ENCODE assay signal across 16 cellular contexts in genomic region chr10:28284126-28284525, GRCh38. TPM values are rescaled to one million over a fixed set of nuclear protein-coding genes. Genes with fewer than 3 reads are reported as not detected.
DNase-seq lines count a peak whose midpoint lies in the region; ATAC-seq and TF ChIP-seq lines count a peak whose summit lies in the region.
"Had no signal": no experiment of that assay in that cellular context is flagged by ENCODE, and none has a peak within 500 bp of the region (broad histone marks: within the 10 kb centered on the region; RNA-seq: fewer than 3 reads in every experiment).

No MANE protein-coding gene starts in this region.

- no peak overlapping the region for H2BK12ac ChIP-seq in trophoblast cell (ENCODE audit: low read length)

- no peak overlapping the region for H2AFZ ChIP-seq in trophoblast cell (ENCODE audit: insufficient read depth, low read length, poor library complexity)

- ATAC-seq in esophagus mucosa (peak; percentile 96), GM18511 (IDR thresholded peaks at IDR 0.05; ENCODE audit: unreplicated experiment) (no peak), HG03439 (IDR thresholded peaks at IDR 0.05; ENCODE audit: unreplicated experiment) (no peak)
- ATAC-seq: activated CD8-positive, alpha-beta T cell treated with anti-CD3 and anti-CD28 coated beads, Interleukin-2, amount 10 ng/mL, durations not matched to agents 7 days and 5 days; HCT116 had no signal

- H2BK120ac ChIP-seq in trophoblast cell (ENCODE audit: insufficient read depth, low read length, poor library complexity), result no peak overlapping the region

- DNase-seq in D341Med (ENCODE audit: low spot score) (peak; percentile 45), NCI-H1436 (lab: John Stamatoyannopoulos, UW) (peak; percentile 2), trophoblast cell (peak; percentile 74 to 90), iPS-NIHi11 (ENCODE audit: low spot score) (no peak), spleen (no peak)
- DNase-seq: activated CD8-positive, alpha-beta T cell treated with anti-CD3 and anti-CD28 coated beads, Interleukin-2, amount 10 ng/mL, durations not matched to agents 7 days and 5 days; anterior cingulate cortex; nephron progenitor cell; retina; substantia nigra; T-cell; WERI-Rb-1 had no signal

- H3K79me2 ChIP-seq in trophoblast cell (ENCODE audit: control insufficient read depth, insufficient read depth, low read length, poor library complexity), result no peaks in the 10 kb centered on the region

- H3K79me1 ChIP-seq in trophoblast cell (ENCODE audit: low read length), result peaks cover 2% of the 10 kb centered on the region

- H3K27me3 ChIP-seq in trophoblast cell (ENCODE audit: insufficient read depth, low read length) (no peaks in the 10 kb centered on the region), spleen (replicated peaks in 1 of 7) (no peaks in the 10 kb centered on the region)

- H3K4me1 ChIP-seq in trophoblast cell (ENCODE audit: control insufficient read depth in 1 of 2, insufficient read depth in 2 of 2, low read length in 2 of 2), result peaks cover 5 to 10% of the 10 kb centered on the region in 2 experiments
- peaks cover 0 to 14% (median 3%) of the 10 kb centered on the region in 6 donors for H3K4me1 ChIP-seq in spleen

- intact Hi-C loops in spleen (cut with DNase I; ENCODE audit: low total_unique reads), result no loop called here

- no peaks in the 10 kb centered on the region for H3K9me3 ChIP-seq in trophoblast cell (ENCODE audit: insufficient read depth, low read depth, low read length)
- H3K9me3 ChIP-seq in spleen, result no peaks in the 10 kb centered on the region

- no peak overlapping the region for H4K8ac ChIP-seq in trophoblast cell (ENCODE audit: low read depth, low read length)

- TF ChIP-seq POLR2A in spleen (IDR thresholded peaks at IDR 0.05), result no peak

- H3K14ac ChIP-seq in trophoblast cell (ENCODE audit: low read length), result no peak overlapping the region

- H3K4me2 ChIP-seq in trophoblast cell (ENCODE audit: low read length), result no peak overlapping the region

- H3K4ac ChIP-seq in trophoblast cell (ENCODE audit: low read depth, low read length), result no peak overlapping the region

- H3K36me3 ChIP-seq in trophoblast cell (ENCODE audit: control insufficient read depth in 1 of 2, insufficient read depth in 2 of 2, low read length in 2 of 2) (no peaks in the 10 kb centered on the region), spleen (no peaks in the 10 kb centered on the region)
- H3K36me3 ChIP-seq: WERI-Rb-1 had no signal

- no peak overlapping the region for H3K18ac ChIP-seq in trophoblast cell (ENCODE audit: low read length)

- no peak overlapping the region for H2BK5ac ChIP-seq in trophoblast cell (ENCODE audit: low read depth, low read length, poor library complexity)

- no peak overlapping the region for H3K23ac ChIP-seq in trophoblast cell (ENCODE audit: low read length)

- H2AK5ac ChIP-seq in trophoblast cell (ENCODE audit: low read length), result no peak overlapping the region

- no peak overlapping the region for H4K91ac ChIP-seq in trophoblast cell (ENCODE audit: low read depth, low read length)

- no peak overlapping the region for H3K9ac ChIP-seq in trophoblast cell (ENCODE audit: low read length)

- H3K4me3 ChIP-seq in trophoblast cell (ENCODE audit: low read depth, low read length) (no peak overlapping the region), spleen (no peak overlapping the region)

- TF ChIP-seq CTCF in spleen (IDR thresholded peaks at IDR 0.05 in 8 of 11, conservative IDR thresholded peaks at IDR 0.05 in 3 of 11), result no peak

- H3K27ac ChIP-seq in trophoblast cell (ENCODE audit: low read depth, low read length) (peak overlapping the region; percentile 49), spleen (no peak overlapping the region)
- H3K27ac ChIP-seq: WERI-Rb-1 had no signal

- H4K12ac ChIP-seq in trophoblast cell (ENCODE audit: low read depth, low read length), result no peak overlapping the region

RNA-seq across cellular contexts. Expression of gene MPP7, which starts 18.7 kb away (rescaled TPM):
- 53.6 TPM for total RNA-seq in esophagus mucosa
- polyA plus RNA-seq in trophoblast cell (2013), result 12.8 and 13.4 TPM in 2 replicates
- 10 to 100 TPM in 2 of 7 donors, 1 to 10 TPM in 5; 5.1 to 11.5 (median 8.4) TPM for total RNA-seq in spleen
- polyA plus RNA-seq in spleen, result 1 to 10 TPM in 2 of 3 donors, under 1 TPM in 1; 0.48 to 1.2 (median 1.0) TPM

Comparison
In these comparisons a context has a peak if more than half of its experiments do, and no peak if none do; other contexts are left out.
1. DNase-seq: peak in D341Med (single experiment), NCI-H1436 (single experiment) and trophoblast cell (2 of 2); none in iPS-NIHi11 (single experiment) and spleen (single experiment).